ENCODE assay signal across 16 cellular contexts in genomic region chr4:1310796-1311715, GRCh38. TPM values are rescaled to one million over a fixed set of nuclear protein-coding genes. Genes with fewer than 3 reads are reported as not detected.
DNase-seq lines count a peak whose midpoint lies in the region; ATAC-seq, FAIRE-seq and TF ChIP-seq lines count a peak whose summit lies in the region.
"Had no signal": no experiment of that assay in that cellular context is flagged by ENCODE, and none has a peak within 500 bp of the region (broad histone marks: within the 10 kb centered on the region; RNA-seq: fewer than 3 reads in every experiment).

No MANE protein-coding gene starts in this region.

- peak overlapping the region in 8 of 10 experiments; percentile 13 to 55 (median 40); a peak in 12 of 20 replicates for H3K4me3 ChIP-seq in BLaER1 treated with 17β-estradiol and CSF1 and Interleukin-3, amounts not matched to agents 10 nM and 100 nM
- H3K4me3 ChIP-seq in OCI-LY7 (ENCODE audit: low read depth, low read length, poor library complexity, severe bottlenecking) (peak overlapping the region; percentile 30), K562 (no peak overlapping the region), uterus (no peak overlapping the region), gastrocnemius medialis (no peak overlapping the region), tibial nerve (no peak overlapping the region)
- H3K4me3 ChIP-seq: hepatocyte, lung, pancreas had no signal

- BruUV-seq in OCI-LY7 (replicated peaks; lab: Mats Ljungman, UMichigan) = no TSS peak
- BruUV-seq in K562 (replicated peaks; lab: Mats Ljungman, UMichigan) = no TSS peak

- no peaks in the 10 kb centered on the region for H3K9me3 Mint-ChIP-seq in naive thymus-derived CD8-positive, alpha-beta T cell
- H3K9me3 Mint-ChIP-seq: stimulated activated naive B cell treated with anti-CD40 and anti-IgM and Interleukin-4, amounts not matched to agents 10 μg/mL and 1 μg/mL and 100 μg/mL, for 72 hours had no signal

- no peaks in the 10 kb centered on the region for H3K9me2 ChIP-seq in OCI-LY7 (ENCODE audit: insufficient read depth, low read length)

- no peak for FAIRE-seq in K562 (lab: Jason Lieb, UNC)
- FAIRE-seq: pancreas had no signal

- H3K27ac Mint-ChIP-seq in naive thymus-derived CD8-positive, alpha-beta T cell = peak overlapping the region; percentile 6 to 90 (median 78)

- ATAC-seq in K562 (no peak), HG03520 (IDR thresholded peaks at IDR 0.05; ENCODE audit: unreplicated experiment) (no peak), gastrocnemius medialis (no peak)
- ATAC-seq in naive thymus-derived CD8-positive, alpha-beta T cell = peak; percentile 43 to 65
- ATAC-seq: pancreas; stimulated activated naive B cell treated with anti-CD40 and anti-IgM and Interleukin-4, amounts not matched to agents 10 μg/mL and 1 μg/mL and 100 μg/mL, for 72 hours had no signal

- in situ Hi-C loops in K562 (cut with MboI) (no loop called here), gastrocnemius medialis (cut with MboI; ENCODE audit: low sequenced_read_pairs in 4 of 4) (no loop called here)

- TF ChIP-seq EP300 in K562 (IDR thresholded peaks at IDR 0.05; ENCODE audit: low read length) = no peak
- TF ChIP-seq EP300 in tibial nerve (IDR thresholded peaks at IDR 0.05) = no peak

- no peak overlapping the region for H2AFZ ChIP-seq in OCI-LY7 (ENCODE audit: low read length)
- no peak overlapping the region for H2AFZ ChIP-seq in K562 (ENCODE audit: low read depth, low read length)
- H2AFZ ChIP-seq: hepatocyte had no signal

- peaks cover 3 to 43% (median 5%) of the 10 kb centered on the region in 3 donors for H3K36me3 Mint-ChIP-seq in naive thymus-derived CD8-positive, alpha-beta T cell

- WGBS in K562 (ENCODE audit: insufficient coverage, low coverage, missing lambda C conversion rate) = 96% methylated on average over 36 of the region's 52 CpGs
- 76 to 85% methylated on average over 45 to 50 of the region's 52 CpGs for WGBS in tibial nerve, 2 donors

- CTCF ChIA-PET in OCI-LY7 (lab: Charles Lee; ENCODE audit: unreplicated experiment) (no interaction called here), K562 (lab: Yijun Ruan, JAX; ENCODE audit: low intra/inter-chr PET ratio) (no interaction called here)

- H3K4me1 Mint-ChIP-seq in naive thymus-derived CD8-positive, alpha-beta T cell = peaks cover 21 to 68% (median 62%) of the 10 kb centered on the region in 4 donors

- peak overlapping the region; percentile 36 to 91 (median 53) for H3K4me3 Mint-ChIP-seq in naive thymus-derived CD8-positive, alpha-beta T cell
- H3K4me3 Mint-ChIP-seq: stimulated activated naive B cell treated with anti-CD40 and anti-IgM and Interleukin-4, amounts not matched to agents 10 μg/mL and 1 μg/mL and 100 μg/mL, for 72 hours had no signal

- peak overlapping the region; percentile 78 to 97 (median 92) for H3K4me2 ChIP-seq in BLaER1 treated with 17β-estradiol and CSF1 and Interleukin-3, amounts not matched to agents 10 nM and 100 nM
- H3K4me2 ChIP-seq in OCI-LY7 (ENCODE audit: low read length) = peak overlapping the region; percentile 70
- no peak overlapping the region for H3K4me2 ChIP-seq in K562 (ENCODE audit: insufficient read depth, low read length)

- POLR2A ChIA-PET in OCI-LY7 (lab: Charles Lee) (interaction anchor here (0.6 kb wide), 1 partner anchor 34 kb away, joined by 4 read pairs; no protein-coding TSS in a partner anchor), K562 (lab: Yijun Ruan, JAX) (no interaction called here)
- POLR2A ChIA-PET in naive thymus-derived CD8-positive, alpha-beta T cell (lab: Charles Lee) = interaction anchor here (0.6 to 1.3 kb wide), 3 partner anchors 21 to 420 kb away, joined by 3 to 4 read pairs (median 4); partner anchors contain the start of gene MAEA

- peaks cover 55 to 64% (median 60%) of the 10 kb centered on the region in 10 experiments for H3K4me1 ChIP-seq in BLaER1 treated with 17β-estradiol and CSF1 and Interleukin-3, amounts not matched to agents 10 nM and 100 nM
- peaks cover 56% of the 10 kb centered on the region for H3K4me1 ChIP-seq in OCI-LY7 (ENCODE audit: insufficient read depth, low read length, poor library complexity, severe bottlenecking)
- peaks cover 4 to 35% of the 10 kb centered on the region in 2 experiments; a peak in 4 of 5 replicates for H3K4me1 ChIP-seq in K562 (replicated peaks in 1 of 2; ENCODE audit: control insufficient read depth in 2 of 2, insufficient read depth in 2 of 2, low read length in 2 of 2)
- peaks cover 10 to 19% of the 10 kb centered on the region in 2 donors for H3K4me1 ChIP-seq in uterus
- peaks cover 21 to 23% of the 10 kb centered on the region in 2 donors for H3K4me1 ChIP-seq in gastrocnemius medialis
- peaks cover 6 to 38% (median 26%) of the 10 kb centered on the region in 4 donors for H3K4me1 ChIP-seq in tibial nerve

- peaks cover 50% of the 10 kb centered on the region for H3K79me2 ChIP-seq in OCI-LY7 (ENCODE audit: insufficient read depth, low read depth, low read length)
- peaks cover 62% of the 10 kb centered on the region for H3K79me2 ChIP-seq in K562 (ENCODE audit: control insufficient read depth, insufficient read depth, low read length)

- peak overlapping the region; percentile 0 to 84 (median 71); a peak in 21 of 22 replicates for H3K27ac ChIP-seq in BLaER1 treated with 17β-estradiol and CSF1 and Interleukin-3, amounts not matched to agents 10 nM and 100 nM
- H3K27ac ChIP-seq in OCI-LY7 (ENCODE audit: low read depth, low read length, poor library complexity, severe bottlenecking) (peak overlapping the region; percentile 77), K562 (ENCODE audit: extremely low read depth, low read depth, low read length) (no peak overlapping the region), uterus (no peak overlapping the region), gastrocnemius medialis (no peak overlapping the region), tibial nerve (peak overlapping the region in 2 of 4 donors; percentile 77 to 86)
- H3K27ac ChIP-seq: pancreas had no signal

- no peaks in the 10 kb centered on the region for H3K9me1 ChIP-seq in K562 (ENCODE audit: control insufficient read depth, insufficient read depth, low read length)

- no peak for TF ChIP-seq RAD21 in K562 (CRISPR knock-in tag; conservative IDR thresholded peaks at IDR 0.05 in 1 of 2, IDR thresholded peaks at IDR 0.05 in 1 of 2)

- TF ChIP-seq POLR2A in K562 (conservative IDR thresholded peaks at IDR 0.05) = no peak
- TF ChIP-seq POLR2A in uterus (IDR thresholded peaks at IDR 0.05) = no peak
- TF ChIP-seq POLR2A in gastrocnemius medialis (IDR thresholded peaks at IDR 0.05) = no peak
- no peak for TF ChIP-seq POLR2A in tibial nerve (IDR thresholded peaks at IDR 0.05)

- TF ChIP-seq CTCF in OCI-LY7 (conservative IDR thresholded peaks at IDR 0.05; ENCODE audit: low read length) = no peak
- no peak for TF ChIP-seq CTCF in K562 (IDR thresholded peaks at IDR 0.05 in 2 of 3, conservative IDR thresholded peaks at IDR 0.05 in 1 of 3; ENCODE audit: insufficient read depth in 2 of 3, low read depth in 1 of 3, low read length in 3 of 3)
- no peak for TF ChIP-seq CTCF in uterus (IDR thresholded peaks at IDR 0.05)
- TF ChIP-seq CTCF in gastrocnemius medialis (IDR thresholded peaks at IDR 0.05 in 4 of 5, conservative IDR thresholded peaks at IDR 0.05 in 1 of 5) = no peak
- no peak for TF ChIP-seq CTCF in tibial nerve (IDR thresholded peaks at IDR 0.05)

- peaks cover 47 to 94% (median 74%) of the 10 kb centered on the region in 11 experiments for H4K20me1 ChIP-seq in BLaER1 treated with 17β-estradiol and CSF1 and Interleukin-3, amounts not matched to agents 10 nM and 100 nM
- peaks cover 14% of the 10 kb centered on the region; the same call in 1 of the 2 replicates for H4K20me1 ChIP-seq in OCI-LY7 (ENCODE audit: insufficient read depth, low read length)
- peaks cover 12% of the 10 kb centered on the region for H4K20me1 ChIP-seq in K562 (replicated peaks; ENCODE audit: control insufficient read depth, insufficient read depth, low read length)

- H3K36me3 ChIP-seq in BLaER1 treated with 17β-estradiol and CSF1 and Interleukin-3, amounts not matched to agents 10 nM and 100 nM = peaks cover 40 to 56% (median 53%) of the 10 kb centered on the region in 11 experiments
- peaks cover 45% of the 10 kb centered on the region for H3K36me3 ChIP-seq in OCI-LY7 (ENCODE audit: insufficient read depth, low read length)
- peaks cover 58% of the 10 kb centered on the region; the same call in 2 of the 3 replicates for H3K36me3 ChIP-seq in K562 (ENCODE audit: control insufficient read depth, insufficient read depth, low read length)
- no peaks in the 10 kb centered on the region for H3K36me3 ChIP-seq in uterus
- H3K36me3 ChIP-seq in gastrocnemius medialis = peaks cover 0 to 35% of the 10 kb centered on the region in 2 donors
- peaks cover 9 to 36% (median 22%) of the 10 kb centered on the region in 3 donors for H3K36me3 ChIP-seq in tibial nerve

- peak; percentile 73 for DNase-seq in OCI-LY7 (ENCODE audit: low spot score)
- DNase-seq in K562 (ENCODE audit: extremely low read depth in 1 of 4, low spot score in 3 of 4) = no peak
- DNase-seq in naive thymus-derived CD8-positive, alpha-beta T cell = peak in 5 of 10 donors; percentile 22 to 46 (median 31)
- DNase-seq in uterus = no peak
- DNase-seq in gastrocnemius medialis = no peak
- DNase-seq in tibial nerve (ENCODE audit: low spot score in 2 of 2) = no peak
- DNase-seq: activated CD4-positive, alpha-beta T cell treated with anti-CD3 and anti-CD28 coated beads for 4 hours; KBM-7; NCI-H2029; stimulated activated CD4-positive, alpha-beta T cell treated with anti-CD3 and anti-CD28 coated beads, Interleukin-2, amount 100 ng/mL, for 24 hours; stimulated activated naive B cell treated with anti-CD40 and anti-IgM and Interleukin-4, amounts not matched to agents 10 μg/mL and 1 μg/mL and 100 μg/mL, for 72 hours had no signal

- H3K27me3 ChIP-seq in BLaER1 treated with 17β-estradiol and CSF1 and Interleukin-3, amounts not matched to agents 10 nM and 100 nM = no peaks in the 10 kb centered on the region
- H3K27me3 ChIP-seq in K562 (ENCODE audit: control insufficient read depth in 2 of 2, insufficient read depth in 2 of 2, low read length in 2 of 2) (no peaks in the 10 kb centered on the region; a peak in 1 of 5 replicates), uterus (no peaks in the 10 kb centered on the region), gastrocnemius medialis (no peaks in the 10 kb centered on the region), tibial nerve (no peaks in the 10 kb centered on the region)
- H3K27me3 ChIP-seq: hepatocyte, pancreas had no signal

- peak overlapping the region; percentile 38 to 74 (median 65) for H3K9ac ChIP-seq in BLaER1 treated with 17β-estradiol and CSF1 and Interleukin-3, amounts not matched to agents 10 nM and 100 nM
- H3K9ac ChIP-seq in K562 (ENCODE audit: insufficient read depth in 1 of 2, low read depth in 2 of 2, low read length in 2 of 2) = peak overlapping the region in 1 of 2 experiments; percentile 31; a peak in 1 of 4 replicates

- no peaks in the 10 kb centered on the region for H3K27me3 Mint-ChIP-seq in naive thymus-derived CD8-positive, alpha-beta T cell
- H3K27me3 Mint-ChIP-seq: stimulated activated naive B cell treated with anti-CD40 and anti-IgM and Interleukin-4, amounts not matched to agents 10 μg/mL and 1 μg/mL and 100 μg/mL, for 72 hours had no signal

- intact Hi-C loops in OCI-LY7 (cut with micrococcal nuclease; ENCODE audit: unreplicated experiment) (no loop called here), K562 (cut with micrococcal nuclease) (no loop called here), uterus (cut with DNase I; ENCODE audit: low total_unique reads) (no loop called here), gastrocnemius medialis (cut with DNase I; ENCODE audit: low total_unique reads) (no loop called here)

- H3K9me3 ChIP-seq in BLaER1 treated with 17β-estradiol and CSF1 and Interleukin-3, amounts not matched to agents 10 nM and 100 nM (replicated peaks in 1 of 11) = peaks cover 0 to 19% (median 10%) of the 10 kb centered on the region in 11 experiments; a peak in 13 of 22 replicates
- H3K9me3 ChIP-seq in OCI-LY7 (ENCODE audit: low read length) (peaks cover 7% of the 10 kb centered on the region; the same call in 1 of the 2 replicates), K562 (replicated peaks; ENCODE audit: control insufficient read depth, insufficient read depth, low read depth, low read length) (no peaks in the 10 kb centered on the region), uterus (no peaks in the 10 kb centered on the region), gastrocnemius medialis (no peaks in the 10 kb centered on the region), tibial nerve (no peaks in the 10 kb centered on the region)
- H3K9me3 ChIP-seq: pancreas had no signal

RNA-seq across cellular contexts. Expression of gene MAEA, which starts 21.4 kb away (rescaled TPM):
- 52.5 and 53.2 TPM in 2 replicates for total RNA-seq in OCI-LY7 (2014; rRNA removed; shearing (Covaris generic))
- 59.3 and 64.2 TPM in 2 replicates for total RNA-seq in OCI-LY7 (2022)
- 97.9 and 170 TPM in 2 replicates for total RNA-seq in K562 (2011; cell fraction: chromatin; rRNA removed; ENCODE audit: low replicate concordance)
- total RNA-seq in K562 (2011; cell fraction: nucleolus; rRNA removed) = 114 and 125 TPM in 2 replicates
- total RNA-seq in K562 (2011; cell fraction: nucleoplasm; rRNA removed) = 91.9 and 96.7 TPM in 2 replicates
- total RNA-seq in K562 (2014; rRNA removed) = 63.2 and 104 TPM in 2 replicates
- 18.7 and 20.5 TPM in 2 replicates for total RNA-seq in K562 (2014; rRNA removed; fragmentation: Illumina TruSeq; extraction: Trizol)
- total RNA-seq in K562 (2015; rRNA removed; fragmentation: Illumina TruSeq; extraction: Trizol) = 45.0 and 48.7 TPM in 2 replicates
- 84.4 and 86.5 TPM in 2 replicates for total RNA-seq in K562 (2021)
- 59.3 and 60.8 TPM in 2 replicates for polyA plus RNA-seq in K562 (2011; rRNA removed)
- 74.2 and 137 TPM in 2 replicates for polyA plus RNA-seq in K562 (2011; cell fraction: cytosol; rRNA removed)
- polyA plus RNA-seq in K562 (2011; cell fraction: nucleus; rRNA removed) = 133 and 220 TPM in 2 replicates
- 70.1 and 73.0 TPM in 2 replicates for polyA plus RNA-seq in K562 (2012)
- 34.3 and 57.0 TPM in 2 replicates for polyA plus RNA-seq in K562 (2014; fragmentation: Illumina TruSeq; extraction: Trizol)
- polyA plus RNA-seq in K562 (2014; fragmentation: Nextera tagmentation; extraction: Ambion mirVana) = 1 to 10 TPM; 2.1 to 4.7 TPM
- 72.5 and 74.7 TPM in 2 replicates for polyA plus RNA-seq in K562 (2014; rRNA removed)
- polyA minus RNA-seq in K562 (2011; rRNA and poly(A)+ RNA removed) = 25.7 and 39.9 TPM in 2 replicates
- polyA minus RNA-seq in K562 (2011; cell fraction: cytosol; rRNA and poly(A)+ RNA removed) = 62.0 and 64.6 TPM in 2 replicates
- polyA minus RNA-seq in K562 (2011; cell fraction: nucleus; rRNA and poly(A)+ RNA removed) = 51.3 and 58.3 TPM in 2 replicates
- 100 to 1,000 TPM; 107 to 112 TPM for total RNA-seq in naive thymus-derived CD8-positive, alpha-beta T cell
- polyA plus RNA-seq in naive thymus-derived CD8-positive, alpha-beta T cell = 10 to 100 TPM; 56.7 to 75.1 (median 59.2) TPM
- total RNA-seq in uterus = 10 to 100 TPM; 32.3 to 70.7 (median 67.8) TPM
- 10 to 100 TPM; 30.0 to 42.7 (median 34.3) TPM for total RNA-seq in gastrocnemius medialis
- 100 to 1,000 TPM in 1 of 4 donors, 10 to 100 TPM in 3; 66.2 to 140 (median 83.2) TPM for total RNA-seq in tibial nerve

RNA-seq across cellular contexts. Expression of gene UVSSA, which starts 36.0 kb away (rescaled TPM):
- 13.2 and 17.9 TPM in 2 replicates for total RNA-seq in OCI-LY7 (2014; rRNA removed; shearing (Covaris generic))
- total RNA-seq in OCI-LY7 (2022) (43.2 and 45.0 TPM in 2 replicates), K562 (2014; rRNA removed) (4.5 and 5.4 TPM in 2 replicates), K562 (2014; rRNA removed; fragmentation: Illumina TruSeq; extraction: Trizol) (1.5 TPM in 2 replicates), K562 (2015; rRNA removed; fragmentation: Illumina TruSeq; extraction: Trizol) (2.6 and 2.9 TPM in 2 replicates), K562 (2021) (12.4 and 14.6 TPM in 2 replicates), uterus (10 to 100 TPM; 13.1 to 37.2 (median 19.3) TPM), gastrocnemius medialis (10 to 100 TPM in 3 of 4 donors, 1 to 10 TPM in 1; 8.5 to 13.2 (median 12.3) TPM), tibial nerve (10 to 100 TPM; 29.8 to 72.0 (median 30.4) TPM)
- total RNA-seq in K562 (2011; cell fraction: chromatin; rRNA removed; ENCODE audit: low replicate concordance) = 74.2 and 130 TPM in 2 replicates
- total RNA-seq in K562 (2011; cell fraction: nucleolus; rRNA removed) = 56.7 and 60.5 TPM in 2 replicates
- total RNA-seq in K562 (2011; cell fraction: nucleoplasm; rRNA removed) = 48.0 and 51.4 TPM in 2 replicates
- polyA plus RNA-seq in K562 (2011; rRNA removed) (3.5 and 7.2 TPM in 2 replicates), K562 (2014; fragmentation: Illumina TruSeq; extraction: Trizol) (3.3 and 4.7 TPM in 2 replicates), K562 (2014; fragmentation: Nextera tagmentation; extraction: Ambion mirVana) (under 1 TPM; 0.21 to 0.27 TPM), K562 (2014; rRNA removed) (5.8 and 9.2 TPM in 2 replicates)
- 3.2 and 3.4 TPM in 2 replicates for polyA plus RNA-seq in K562 (2011; cell fraction: cytosol; rRNA removed)
- polyA plus RNA-seq in K562 (2011; cell fraction: nucleus; rRNA removed) = 46.4 and 58.8 TPM in 2 replicates
- 5.4 and 8.3 TPM in 2 replicates for polyA plus RNA-seq in K562 (2012)
- 2.9 and 3.6 TPM in 2 replicates for polyA minus RNA-seq in K562 (2011; rRNA and poly(A)+ RNA removed)
- 3.3 TPM in 2 replicates for polyA minus RNA-seq in K562 (2011; cell fraction: cytosol; rRNA and poly(A)+ RNA removed)
- polyA minus RNA-seq in K562 (2011; cell fraction: nucleus; rRNA and poly(A)+ RNA removed) = 12.8 and 18.4 TPM in 2 replicates
- total RNA-seq in naive thymus-derived CD8-positive, alpha-beta T cell = 10 to 100 TPM; 39.4 to 39.5 TPM
- 1 to 10 TPM; 1.9 to 6.2 (median 2.4) TPM for polyA plus RNA-seq in naive thymus-derived CD8-positive, alpha-beta T cell

Comparison
In these comparisons a context has a peak if more than half of its experiments do, and no peak if none do; other contexts are left out.
1. H3K27ac ChIP-seq: peak in BLaER1 treated with 17β-estradiol and CSF1 and Interleukin-3, amounts not matched to agents 10 nM and 100 nM (11 of 11) and OCI-LY7 (single experiment); none in K562 (single experiment), uterus (0 of 2) and gastrocnemius medialis (0 of 4).
2. H3K4me3 ChIP-seq: peak in BLaER1 treated with 17β-estradiol and CSF1 and Interleukin-3, amounts not matched to agents 10 nM and 100 nM (8 of 10) and OCI-LY7 (single experiment); none in K562 (single experiment), uterus (0 of 2), gastrocnemius medialis (0 of 4) and tibial nerve (0 of 4).
3. ATAC-seq: peak in naive thymus-derived CD8-positive, alpha-beta T cell (2 of 2); none in K562 (single experiment), HG03520 (single experiment) and gastrocnemius medialis (0 of 2).